ENCODE assay signal across 11 cellular contexts in genomic region chr15:42890161-42890913, GRCh38. TPM values are rescaled to one million over a fixed set of nuclear protein-coding genes. Genes with fewer than 3 reads are reported as not detected.
DNase-seq lines count a peak whose midpoint lies in the region; ATAC-seq, FAIRE-seq and TF ChIP-seq lines count a peak whose summit lies in the region.
"Had no signal": no experiment of that assay in that cellular context is flagged by ENCODE, and none has a peak within 500 bp of the region (broad histone marks: within the 10 kb centered on the region; RNA-seq: fewer than 3 reads in every experiment).

No MANE protein-coding gene starts in this region.

- H3K27me3 ChIP-seq in iPS-20b (ENCODE audit: insufficient read depth, low read length) (no peaks in the 10 kb centered on the region), small intestine (ENCODE audit: control insufficient read depth in 2 of 2, insufficient read depth in 2 of 2, low read length in 2 of 2) (no peaks in the 10 kb centered on the region)

- FAIRE-seq in small intestine (lab: Jason Lieb, UNC) = no peak
- FAIRE-seq: GM12878 had no signal

- H3K9ac ChIP-seq in iPS-20b (ENCODE audit: low read depth, low read length) = peak overlapping the region; percentile 3; the same call in 1 of the 2 replicates

- peaks cover 14% of the 10 kb centered on the region for H3K4me1 ChIP-seq in iPS-20b (ENCODE audit: insufficient read depth, low read length)
- no peaks in the 10 kb centered on the region for H3K4me1 ChIP-seq in small intestine (ENCODE audit: control insufficient read depth in 2 of 2, insufficient read depth in 1 of 2, low read depth in 1 of 2, low read length in 1 of 2)

- no peak for TF ChIP-seq CTCF in astrocyte of the spinal cord (IDR thresholded peaks at IDR 0.05; ENCODE audit: low read depth, low read length)

- H3K36me3 ChIP-seq in iPS-20b (ENCODE audit: insufficient read depth, low read depth, low read length) = no peaks in the 10 kb centered on the region
- no peaks in the 10 kb centered on the region for H3K36me3 ChIP-seq in small intestine (ENCODE audit: control insufficient read depth in 2 of 2, insufficient read depth in 2 of 2, low read length in 2 of 2)

- H3K9me3 ChIP-seq in iPS-20b (ENCODE audit: insufficient read depth, low read depth, low read length) (no peaks in the 10 kb centered on the region), small intestine (ENCODE audit: control insufficient read depth, low read depth) (no peaks in the 10 kb centered on the region)

- in situ Hi-C loops in ACHN (cut with HindIII; ENCODE audit: low pct_ligation_motif_present, low pct_unique_long_range_greater_than_20kb, low sequenced_read_pairs) = no loop called here
- in situ Hi-C loops in astrocyte of the spinal cord (cut with HindIII; ENCODE audit: low sequenced_read_pairs) = no loop called here

- no peak overlapping the region for H3K4me3 ChIP-seq in astrocyte of the spinal cord (ENCODE audit: low read depth, low read length)
- peak overlapping the region; percentile 33; the same call in 1 of the 2 replicates for H3K4me3 ChIP-seq in iPS-20b (ENCODE audit: low read length)
- H3K4me3 ChIP-seq in small intestine (ENCODE audit: low read depth in 1 of 2, low read length in 2 of 2) = no peak overlapping the region
- H3K4me3 ChIP-seq: GM12878 had no signal

- no peak for ATAC-seq in HG02798 (IDR thresholded peaks at IDR 0.05; ENCODE audit: poor library complexity, unreplicated experiment)
- ATAC-seq: GM12878 had no signal

- H3K27ac ChIP-seq in iPS-20b (ENCODE audit: low read length) (no peak overlapping the region), small intestine (ENCODE audit: low read depth in 1 of 2, low read length in 1 of 2) (no peak overlapping the region)
- H3K27ac ChIP-seq: C4-2B, HL-60 had no signal

- DNase-seq in ACHN (peak; percentile 67), HS-27A (ENCODE audit: low read depth) (peak; percentile 83), astrocyte of the spinal cord (ENCODE audit: low read depth, low spot score) (peak; percentile 80), NCI-H146 (lab: John Stamatoyannopoulos, UW) (no peak), small intestine (no peak)
- DNase-seq in activated CD8-positive, alpha-beta memory T cell treated with anti-CD3 and anti-CD28 coated beads, Interleukin-2, amount 50 U/mL, for 4 hours = no peak

- 79 to 87% (median 86%) methylated on average over 2 of the region's 2 CpGs for WGBS in small intestine, 3 donors

RNA-seq across cellular contexts. Expression of gene TTBK2, which starts 30.2 kb away (rescaled TPM):
- 1 to 10 TPM in 1 of 3 donors, under 1 TPM in 2; 0.45 to 2.2 (median 0.54) TPM for polyA plus RNA-seq in small intestine

Comparison
In these comparisons a context has a peak if more than half of its experiments do, and no peak if none do; other contexts are left out.
1. DNase-seq: peak in ACHN (single experiment), HS-27A (single experiment) and astrocyte of the spinal cord (single experiment); none in NCI-H146 (single experiment), small intestine (single experiment) and activated CD8-positive, alpha-beta memory T cell treated with anti-CD3 and anti-CD28 coated beads, Interleukin-2, amount 50 U/mL, for 4 hours (single experiment).